Comparison of ENCODE assay signal across 8 cellular contexts in genomic region chr22:26429458-26430238, GRCh38. TPM values are rescaled to one million over a fixed set of nuclear protein-coding genes. Genes with fewer than 3 reads are reported as not detected.
DNase-seq lines count a peak whose midpoint lies in the region; ATAC-seq and TF ChIP-seq lines count a peak whose summit lies in the region.

No MANE protein-coding gene starts in this region.

- ATAC-seq in Right ventricle myocardium inferior (no peak), HG03439 (IDR thresholded peaks at IDR 0.05; ENCODE audit: unreplicated experiment) (peak; percentile 10), left colon (peak; percentile 18)
- no peak for ATAC-seq in activated naive CD8-positive, alpha-beta T cell treated with anti-CD3 and anti-CD28 coated beads, Interleukin-2, amount 10 ng/mL, durations not matched to agents 7 days and 5 days (ENCODE audit: low read depth)

- H3K27me3 ChIP-seq in cardiac muscle cell (peaks cover 46% of the 10 kb centered on the region), tibial artery (peaks cover 0 to 38% of the 10 kb centered on the region in 2 donors)

- DNase-seq in cardiac muscle cell (ENCODE audit: low read depth in 1 of 2, low spot score in 1 of 2) (no peak), Right ventricle myocardium inferior (ENCODE audit: missing footprints) (no peak), left colon (peak in 1 of 2 donors; percentile 48), tibial artery (no peak), A172 (ENCODE audit: low spot score) (no peak), NCI-H187 treated with DMSO at 0.1 percent for 48 hours (lab: John Stamatoyannopoulos, UW) (no peak)
- DNase-seq in activated naive CD8-positive, alpha-beta T cell treated with anti-CD3 and anti-CD28 coated beads, Interleukin-2, amount 10 ng/mL, durations not matched to agents 7 days and 5 days: peak; percentile 42

- POLR2A ChIA-PET in activated naive CD8-positive, alpha-beta T cell treated with anti-CD3 and anti-CD28 coated beads, Interleukin-2, amount 10 ng/mL, durations not matched to agents 7 days and 5 days (lab: Charles Lee): interaction anchor here (0.7 to 2.8 kb wide), 5 partner anchors 10 to 243 kb away, joined by 3 to 25 read pairs (median 3); partner anchors contain the start of genes HPS4 and SRRD

- no peaks in the 10 kb centered on the region for H3K36me3 ChIP-seq in cardiac muscle cell
- no peaks in the 10 kb centered on the region for H3K36me3 ChIP-seq in tibial artery

- peak overlapping the region; percentile 92 for H3K27ac Mint-ChIP-seq in activated naive CD8-positive, alpha-beta T cell treated with anti-CD3 and anti-CD28 coated beads, Interleukin-2, amount 10 ng/mL, durations not matched to agents 7 days and 5 days

- peak overlapping the region; percentile 38 for H3K4me3 ChIP-seq in cardiac muscle cell
- peak overlapping the region; percentile 48 to 59 for H3K4me3 ChIP-seq in tibial artery

- H3K4me1 Mint-ChIP-seq in activated naive CD8-positive, alpha-beta T cell treated with anti-CD3 and anti-CD28 coated beads, Interleukin-2, amount 10 ng/mL, durations not matched to agents 7 days and 5 days: peaks cover 47% of the 10 kb centered on the region

- peaks cover 8% of the 10 kb centered on the region for H3K27me3 Mint-ChIP-seq in activated naive CD8-positive, alpha-beta T cell treated with anti-CD3 and anti-CD28 coated beads, Interleukin-2, amount 10 ng/mL, durations not matched to agents 7 days and 5 days

- peaks cover 7% of the 10 kb centered on the region for H3K36me3 Mint-ChIP-seq in activated naive CD8-positive, alpha-beta T cell treated with anti-CD3 and anti-CD28 coated beads, Interleukin-2, amount 10 ng/mL, durations not matched to agents 7 days and 5 days

- no peaks in the 10 kb centered on the region for H3K9me3 Mint-ChIP-seq in activated naive CD8-positive, alpha-beta T cell treated with anti-CD3 and anti-CD28 coated beads, Interleukin-2, amount 10 ng/mL, durations not matched to agents 7 days and 5 days

- intact Hi-C loops in Right ventricle myocardium inferior (cut with DNase I): no loop called here
- intact Hi-C loops in left colon (cut with DNase I, micrococcal nuclease): no loop called here
- intact Hi-C loops in tibial artery (cut with DNase I; ENCODE audit: low total_unique reads): no loop called here

- no peak overlapping the region for H3K27ac ChIP-seq in cardiac muscle cell
- no peak overlapping the region for H3K27ac ChIP-seq in tibial artery

- H3K4me1 ChIP-seq in cardiac muscle cell (ENCODE audit: low read depth): no peaks in the 10 kb centered on the region
- H3K4me1 ChIP-seq in tibial artery: peaks cover 0 to 17% (median 8%) of the 10 kb centered on the region in 4 donors

- H3K4me3 Mint-ChIP-seq in activated naive CD8-positive, alpha-beta T cell treated with anti-CD3 and anti-CD28 coated beads, Interleukin-2, amount 10 ng/mL, durations not matched to agents 7 days and 5 days: peak overlapping the region; percentile 92

- TF ChIP-seq CTCF in cardiac muscle cell (IDR thresholded peaks at IDR 0.05; ENCODE audit: low read depth, low read length): no peak
- TF ChIP-seq CTCF in tibial artery (IDR thresholded peaks at IDR 0.05): no peak

- H3K9me3 ChIP-seq in cardiac muscle cell (ENCODE audit: low read depth): no peaks in the 10 kb centered on the region
- H3K9me3 ChIP-seq in tibial artery: no peaks in the 10 kb centered on the region

RNA-seq across cellular contexts. Expression of gene ASPHD2, which starts 0.6 kb away (rescaled TPM):
- total RNA-seq in cardiac muscle cell: 1.8 and 3.0 TPM in 2 replicates
- polyA plus RNA-seq in cardiac muscle cell: 2.0 and 2.1 TPM in 2 replicates
- 0.19 TPM for total RNA-seq in Right ventricle myocardium inferior
- total RNA-seq in activated naive CD8-positive, alpha-beta T cell treated with anti-CD3 and anti-CD28 coated beads, Interleukin-2, amount 10 ng/mL, durations not matched to agents 7 days and 5 days: 1 to 10 TPM; 9.0 to 9.3 TPM
- total RNA-seq in left colon: 1 to 10 TPM; 7.0 to 7.1 TPM
- 4.0 and 4.5 TPM in 2 replicates for total RNA-seq in A172 (2014; rRNA removed; shearing (Covaris generic))

RNA-seq across cellular contexts. Expression of gene HPS4, which starts 53.9 kb away (rescaled TPM):
- total RNA-seq in cardiac muscle cell (20.9 and 35.9 TPM in 2 replicates), Right ventricle myocardium inferior (8.5 TPM), left colon (10 to 100 TPM; 21.9 to 26.9 TPM)
- polyA plus RNA-seq in cardiac muscle cell: 20.4 and 29.6 TPM in 2 replicates
- total RNA-seq in activated naive CD8-positive, alpha-beta T cell treated with anti-CD3 and anti-CD28 coated beads, Interleukin-2, amount 10 ng/mL, durations not matched to agents 7 days and 5 days: 10 to 100 TPM; 42.6 to 48.2 TPM
- 18.4 and 20.4 TPM in 2 replicates for total RNA-seq in A172 (2014; rRNA removed; shearing (Covaris generic))

RNA-seq across cellular contexts. Expression of gene SRRD, which starts 54.0 kb away (rescaled TPM):
- total RNA-seq in cardiac muscle cell: 14.1 and 17.0 TPM in 2 replicates
- polyA plus RNA-seq in cardiac muscle cell: 22.3 and 41.0 TPM in 2 replicates
- 20.9 TPM for total RNA-seq in Right ventricle myocardium inferior
- 10 to 100 TPM; 18.9 to 19.2 TPM for total RNA-seq in activated naive CD8-positive, alpha-beta T cell treated with anti-CD3 and anti-CD28 coated beads, Interleukin-2, amount 10 ng/mL, durations not matched to agents 7 days and 5 days
- 10 to 100 TPM; 12.5 to 12.8 TPM for total RNA-seq in left colon
- 19.2 and 24.1 TPM in 2 replicates for total RNA-seq in A172 (2014; rRNA removed; shearing (Covaris generic))

Comparison
In these comparisons a context has a peak if more than half of its experiments do, and no peak if none do; other contexts are left out.
1. ATAC-seq: peak in HG03439 (single experiment) and left colon (single experiment); none in Right ventricle myocardium inferior (single experiment) and activated naive CD8-positive, alpha-beta T cell treated with anti-CD3 and anti-CD28 coated beads, Interleukin-2, amount 10 ng/mL, durations not matched to agents 7 days and 5 days (single experiment).